Comparison of ENCODE assay signal across 9 cellular contexts in genomic region chrX:39969099-39969825, GRCh38.
DNase-seq lines count a peak whose midpoint lies in the region; ATAC-seq, FAIRE-seq and TF ChIP-seq lines count a peak whose summit lies in the region.
"Had no signal": no experiment of that assay in that cellular context is flagged by ENCODE, and none has a peak within 500 bp of the region (broad histone marks: within the 10 kb centered on the region; RNA-seq: fewer than 3 reads in every experiment).

No MANE protein-coding gene starts in this region.

- H3K23ac ChIP-seq in H1 (ENCODE audit: insufficient read length), result no peak overlapping the region

- H3K79me1 ChIP-seq in H1 (ENCODE audit: low read depth, low read length), result no peaks in the 10 kb centered on the region

- H2BK15ac ChIP-seq in H1 (ENCODE audit: low read length), result no peak overlapping the region

- no peaks in the 10 kb centered on the region for H3K23me2 ChIP-seq in H1 (ENCODE audit: low read depth, low read length)

- POLR2A ChIA-PET in H1 (lab: Charles Lee; ENCODE audit: partially characterized antibody), result no interaction called here

- H3K27ac Mint-ChIP-seq in stimulated activated naive CD8-positive, alpha-beta T cell treated with anti-CD3 and anti-CD28 coated beads, Interleukin-15, Interleukin-2, amounts not matched to agents 100 ng/mL and 50 ng/mL, for 24 hours, result no peak overlapping the region

- no peak overlapping the region; the same call in 1 of the 2 replicates for H3K18ac ChIP-seq in H1 (ENCODE audit: extremely low read depth, low read length)

- no peak overlapping the region for H3K27ac ChIP-seq in H1 (ENCODE audit: low read depth, low read length)

- no peak overlapping the region for H2AK5ac ChIP-seq in H1 (ENCODE audit: low read depth, low read length)

- peaks cover 0 to 8% of the 10 kb centered on the region in 2 experiments; a peak in 1 of 4 replicates for H3K9me3 ChIP-seq in H1 (ENCODE audit: insufficient read depth in 2 of 2, low read depth in 1 of 2, low read length in 1 of 2)

- 3% methylated on average over 8 of the region's 16 CpGs; no CpG with 5 or more reads in 1 of the 2 experiments for WGBS in H1 (ENCODE audit: extremely low coverage in 1 of 2, insufficient coverage in 1 of 2, insufficient read length in 1 of 2, insufficient replicate concordance in 2 of 2, low coverage in 1 of 2, low lambda C conversion rate in 2 of 2, missing lambda C conversion rate in 1 of 2), 2 experiments
- 42 to 53% methylated on average over 11 to 16 of the region's 16 CpGs for WGBS in lower leg skin, 2 donors

- no peak overlapping the region for H4K91ac ChIP-seq in H1 (replicated peaks; ENCODE audit: insufficient read length, low read length)

- CTCF ChIA-PET in H1 (lab: Charles Lee; ENCODE audit: partially characterized antibody), result no interaction called here

- intact Hi-C loops in lower leg skin (cut with DNase I; ENCODE audit: low total_unique reads), result no loop called here

- TF ChIP-seq CTCF in H1 (IDR thresholded peaks at IDR 0.05; ENCODE audit: control extremely low read depth in 1 of 3, insufficient read depth in 1 of 3, low read depth in 1 of 3, low read length in 3 of 3) (no peak), lower leg skin (IDR thresholded peaks at IDR 0.05) (no peak)

- H3K56ac ChIP-seq in H1 (replicated peaks; ENCODE audit: insufficient read length, low read depth, low read length), result no peak overlapping the region

- no peaks in the 10 kb centered on the region for H3K36me3 ChIP-seq in H1 (ENCODE audit: control insufficient read depth in 2 of 4, insufficient read depth in 4 of 4, low read length in 3 of 4)

- H2BK5ac ChIP-seq in H1 (ENCODE audit: low read depth, low read length), result peak overlapping the region; percentile 15; the same call in 1 of the 2 replicates

- no peaks in the 10 kb centered on the region for H3K27me3 Mint-ChIP-seq in stimulated activated naive CD8-positive, alpha-beta T cell treated with anti-CD3 and anti-CD28 coated beads, Interleukin-15, Interleukin-2, amounts not matched to agents 100 ng/mL and 50 ng/mL, for 24 hours

- H3K9me3 Mint-ChIP-seq in stimulated activated naive CD8-positive, alpha-beta T cell treated with anti-CD3 and anti-CD28 coated beads, Interleukin-15, Interleukin-2, amounts not matched to agents 100 ng/mL and 50 ng/mL, for 24 hours, result no peaks in the 10 kb centered on the region

- ATAC-seq in HG02610 (IDR thresholded peaks at IDR 0.05; ENCODE audit: unreplicated experiment) (no peak), HG03108 (IDR thresholded peaks at IDR 0.05; ENCODE audit: unreplicated experiment) (no peak)

- peak overlapping the region; percentile 47 to 60; a peak in 3 of 4 replicates for H3K4me2 ChIP-seq in H1 (ENCODE audit: insufficient read depth in 1 of 2, low read depth in 2 of 2, low read length in 2 of 2)

- no peak overlapping the region for H2BK20ac ChIP-seq in H1 (ENCODE audit: low read length)

- no peak overlapping the region for H3K4ac ChIP-seq in H1 (replicated peaks; ENCODE audit: insufficient read length, low read depth, low read length)

- peak overlapping the region; percentile 1 for H3K4me3 Mint-ChIP-seq in stimulated activated naive CD8-positive, alpha-beta T cell treated with anti-CD3 and anti-CD28 coated beads, Interleukin-15, Interleukin-2, amounts not matched to agents 100 ng/mL and 50 ng/mL, for 24 hours

- TF ChIP-seq POLR2A in H1 (IDR thresholded peaks at IDR 0.05; ENCODE audit: control extremely low read depth in 1 of 2, low read depth in 2 of 2, low read length in 2 of 2), result no peak
- TF ChIP-seq POLR2A in lower leg skin (IDR thresholded peaks at IDR 0.05), result no peak

- DNase-seq in activated gamma-delta T cell treated with Interleukin-2 at 50 U/mL for 16 hours (peak; percentile 25), activated gamma-delta T cell (lab: John Stamatoyannopoulos, UW) (no peak), SK-N-DZ (ENCODE audit: low spot score) (peak; percentile 68), H1 (ENCODE audit: low read depth in 1 of 2, low spot score in 2 of 2) (peak in 1 of 2 experiments; percentile 50), lower leg skin (ENCODE audit: low spot score in 2 of 2) (no peak)
- DNase-seq: ACHN had no signal

- no peak for TF ChIP-seq RAD21 in H1 (IDR thresholded peaks at IDR 0.05 in 1 of 2, conservative IDR thresholded peaks at IDR 0.05 in 1 of 2; ENCODE audit: low read depth in 2 of 2, low read length in 2 of 2)

- peaks cover 3 to 11% (median 6%) of the 10 kb centered on the region in 4 experiments for H3K4me1 ChIP-seq in H1 (replicated peaks in 1 of 4; ENCODE audit: control insufficient read depth in 3 of 4, insufficient read depth in 4 of 4, low read length in 3 of 4)

- H2BK12ac ChIP-seq in H1 (ENCODE audit: low read depth, low read length), result no peak overlapping the region

- H3K14ac ChIP-seq in H1 (ENCODE audit: insufficient read length), result no peak overlapping the region

- H3K4me1 Mint-ChIP-seq in stimulated activated naive CD8-positive, alpha-beta T cell treated with anti-CD3 and anti-CD28 coated beads, Interleukin-15, Interleukin-2, amounts not matched to agents 100 ng/mL and 50 ng/mL, for 24 hours (ENCODE audit: low read depth), result peaks cover 13% of the 10 kb centered on the region

- TF ChIP-seq EP300 in H1 (IDR thresholded peaks at IDR 0.05; ENCODE audit: borderline replicate concordance in 1 of 2, low read depth in 2 of 2, low read length in 2 of 2), result no peak

- no peak for FAIRE-seq in H1 (lab: Jason Lieb, UNC)

- no peak overlapping the region for H4K5ac ChIP-seq in H1 (ENCODE audit: insufficient read length, low read depth, low read length)

- H2AFZ ChIP-seq in H1 (ENCODE audit: low read length), result no peak overlapping the region

- H4K20me1 ChIP-seq in H1 (replicated peaks in 1 of 2; ENCODE audit: control insufficient read depth in 1 of 2, insufficient read depth in 2 of 2, low read length in 2 of 2), result no peaks in the 10 kb centered on the region

- peaks cover 0 to 2% (median 0%) of the 10 kb centered on the region in 4 experiments; a peak in 1 of 7 replicates for H3K27me3 ChIP-seq in H1 (replicated peaks in 1 of 4; ENCODE audit: control insufficient read depth in 3 of 4, extremely low read depth in 1 of 4, insufficient read depth in 3 of 4, low read length in 3 of 4)

- H2BK120ac ChIP-seq in H1 (replicated peaks; ENCODE audit: low read depth, low read length), result no peak overlapping the region

- H3K36me3 Mint-ChIP-seq in stimulated activated naive CD8-positive, alpha-beta T cell treated with anti-CD3 and anti-CD28 coated beads, Interleukin-15, Interleukin-2, amounts not matched to agents 100 ng/mL and 50 ng/mL, for 24 hours (ENCODE audit: low read depth), result no peaks in the 10 kb centered on the region

- no peak overlapping the region for H3K9ac ChIP-seq in H1 (replicated peaks in 1 of 4; ENCODE audit: extremely low read depth in 1 of 4, low read depth in 3 of 4, low read length in 3 of 4)

- H3K4me3 ChIP-seq in H1 (ENCODE audit: extremely low read depth in 1 of 4, insufficient read depth in 2 of 4, low read depth in 3 of 4, low read length in 4 of 4), result peak overlapping the region in 1 of 4 experiments; percentile 42; a peak in 2 of 8 replicates
- H3K4me3 ChIP-seq in lower leg skin (ENCODE audit: low read depth, poor library complexity, severe bottlenecking), result no peak overlapping the region

- H4K8ac ChIP-seq in H1 (ENCODE audit: extremely low read depth, insufficient read depth, low read length), result no peak overlapping the region

- H3K79me2 ChIP-seq in H1 (ENCODE audit: control insufficient read depth in 1 of 2, insufficient read depth in 2 of 2, low read length in 2 of 2), result no peaks in the 10 kb centered on the region

TF ChIP-seq in H1, 55 proteins besides CTCF, POLR2A, EP300 and RAD21:
- TF ChIP-seq ASH2L (IDR thresholded peaks at IDR 0.05; ENCODE audit: low read length) (peak; percentile 23), NANOG (IDR thresholded peaks at IDR 0.05; ENCODE audit: insufficient read depth, low read depth, low read length, poor library complexity, severe bottlenecking) (peak; percentile 28), POU5F1 (IDR thresholded peaks at IDR 0.05; ENCODE audit: low read depth, low read length) (no peak)

Comparison
In these comparisons a context has a peak if more than half of its experiments do, and no peak if none do; other contexts are left out.
1. DNase-seq: peak in activated gamma-delta T cell treated with Interleukin-2 at 50 U/mL for 16 hours (single experiment) and SK-N-DZ (single experiment); none in activated gamma-delta T cell (single experiment) and lower leg skin (0 of 2).